ENCODE assay signal across 14 cellular contexts in genomic region chr6:159267165-159267564, GRCh38.
DNase-seq lines count a peak whose midpoint lies in the region; ATAC-seq and TF ChIP-seq lines count a peak whose summit lies in the region.
"Had no signal": no experiment of that assay in that cellular context is flagged by ENCODE, and none has a peak within 500 bp of the region (broad histone marks: within the 10 kb centered on the region; RNA-seq: fewer than 3 reads in every experiment).

No MANE protein-coding gene starts in this region.

- in situ Hi-C loops in brain microvascular endothelial cell (cut with HindIII; ENCODE audit: low pct_ligation_motif_present, low sequenced_read_pairs), result no loop called here

- CTCF ChIA-PET in activated CD4-positive, alpha-beta T cell treated with anti-CD3 and anti-CD28 coated beads, Interleukin-2, amount 10 ng/mL, durations not matched to agents 7 days and 5 days (lab: Charles Lee), result no interaction called here

- H3K36me3 ChIP-seq in brain microvascular endothelial cell (replicated peaks), result no peaks in the 10 kb centered on the region
- H3K36me3 ChIP-seq: prostate gland had no signal

- no peak overlapping the region for H3K4me3 ChIP-seq in NB4 (ENCODE audit: low read depth, low read length)
- H3K4me3 ChIP-seq in brain microvascular endothelial cell (ENCODE audit: low read depth, low read length), result no peak overlapping the region
- H3K4me3 ChIP-seq: prostate gland had no signal

- no peak overlapping the region for H3K4me3 Mint-ChIP-seq in activated CD4-positive, alpha-beta T cell treated with anti-CD3 and anti-CD28 coated beads, Interleukin-2, amount 10 ng/mL, durations not matched to agents 7 days and 5 days
- no peak overlapping the region for H3K4me3 Mint-ChIP-seq in neural crest cell

- ATAC-seq in HG03025 (IDR thresholded peaks at IDR 0.05; ENCODE audit: low FRiP score, unreplicated experiment) (no peak), HG03159 (IDR thresholded peaks at IDR 0.05; ENCODE audit: unreplicated experiment) (no peak)
- ATAC-seq: Right ventricle myocardium inferior had no signal

- TF ChIP-seq POLR2A in NB4 (IDR thresholded peaks at IDR 0.05; ENCODE audit: extremely low read depth, insufficient read length), result no peak

- H3K27ac Mint-ChIP-seq in activated CD4-positive, alpha-beta T cell treated with anti-CD3 and anti-CD28 coated beads, Interleukin-2, amount 10 ng/mL, durations not matched to agents 7 days and 5 days, result no peak overlapping the region
- H3K27ac Mint-ChIP-seq in neural crest cell (ENCODE audit: unreplicated experiment), result no peak overlapping the region

- no peak overlapping the region for H3K27ac ChIP-seq in brain microvascular endothelial cell
- H3K27ac ChIP-seq: prostate gland had no signal

- POLR2A ChIA-PET in activated CD4-positive, alpha-beta T cell treated with anti-CD3 and anti-CD28 coated beads, Interleukin-2, amount 10 ng/mL, durations not matched to agents 7 days and 5 days (lab: Charles Lee), result no interaction called here

- H3K36me3 Mint-ChIP-seq in activated CD4-positive, alpha-beta T cell treated with anti-CD3 and anti-CD28 coated beads, Interleukin-2, amount 10 ng/mL, durations not matched to agents 7 days and 5 days (ENCODE audit: low read depth), result no peaks in the 10 kb centered on the region
- H3K36me3 Mint-ChIP-seq in neural crest cell (ENCODE audit: low read depth), result no peaks in the 10 kb centered on the region

- TF ChIP-seq CTCF in NB4 (IDR thresholded peaks at IDR 0.05; ENCODE audit: low read depth, low read length), result no peak
- no peak for TF ChIP-seq CTCF in brain microvascular endothelial cell (IDR thresholded peaks at IDR 0.05; ENCODE audit: low read depth, low read length, missing control alignments)
- TF ChIP-seq CTCF in neural crest cell (conservative IDR thresholded peaks at IDR 0.05), result no peak

- no peaks in the 10 kb centered on the region for H3K27me3 ChIP-seq in brain microvascular endothelial cell (replicated peaks)

- H3K9me3 Mint-ChIP-seq in activated CD4-positive, alpha-beta T cell treated with anti-CD3 and anti-CD28 coated beads, Interleukin-2, amount 10 ng/mL, durations not matched to agents 7 days and 5 days, result no peaks in the 10 kb centered on the region
- H3K9me3 Mint-ChIP-seq in neural crest cell, result peaks cover 5% of the 10 kb centered on the region

- no peaks in the 10 kb centered on the region for H3K27me3 Mint-ChIP-seq in activated CD4-positive, alpha-beta T cell treated with anti-CD3 and anti-CD28 coated beads, Interleukin-2, amount 10 ng/mL, durations not matched to agents 7 days and 5 days
- peaks cover 38% of the 10 kb centered on the region for H3K27me3 Mint-ChIP-seq in neural crest cell (ENCODE audit: low read depth)

- no peaks in the 10 kb centered on the region for H3K4me1 Mint-ChIP-seq in activated CD4-positive, alpha-beta T cell treated with anti-CD3 and anti-CD28 coated beads, Interleukin-2, amount 10 ng/mL, durations not matched to agents 7 days and 5 days
- H3K4me1 Mint-ChIP-seq in neural crest cell, result no peaks in the 10 kb centered on the region

- DNase-seq in activated CD4-positive, alpha-beta T cell treated with anti-CD3 and anti-CD28 coated beads, Interleukin-2, amount 10 ng/mL, durations not matched to agents 7 days and 5 days, result peak; percentile 26
- no peak for DNase-seq in activated CD4-positive, alpha-beta T cell treated with anti-CD3 and anti-CD28 coated beads for 4 hours
- DNase-seq in NB4 (ENCODE audit: low read depth) (peak; percentile 35), brain microvascular endothelial cell (peak; percentile 19), neural crest cell (ENCODE audit: low read depth, low spot score) (peak; percentile 30)
- no peak for DNase-seq in activated effector memory CD4-positive, alpha-beta T cell treated with Interleukin-2 at 50 U/mL for 16 hours
- DNase-seq: activated CD4-positive, CD25-positive, alpha-beta regulatory T cell; activated effector memory CD4-positive, alpha-beta T cell treated with anti-CD3 and anti-CD28 coated beads, Interleukin-2, amount 50 U/mL, for 16 hours; IMR-90; NCI-H2171 treated with DMSO at 0.1 percent for 48 hours had no signal

Comparison
In these comparisons a context has a peak if more than half of its experiments do, and no peak if none do; other contexts are left out.
1. DNase-seq: peak in activated CD4-positive, alpha-beta T cell treated with anti-CD3 and anti-CD28 coated beads, Interleukin-2, amount 10 ng/mL, durations not matched to agents 7 days and 5 days (single experiment), NB4 (single experiment), brain microvascular endothelial cell (single experiment) and neural crest cell (single experiment); none in activated CD4-positive, alpha-beta T cell treated with anti-CD3 and anti-CD28 coated beads for 4 hours (0 of 2) and activated effector memory CD4-positive, alpha-beta T cell treated with Interleukin-2 at 50 U/mL for 16 hours (single experiment).